1 cellular context compared by ENCODE assay signal in the genomic region with DNA sequence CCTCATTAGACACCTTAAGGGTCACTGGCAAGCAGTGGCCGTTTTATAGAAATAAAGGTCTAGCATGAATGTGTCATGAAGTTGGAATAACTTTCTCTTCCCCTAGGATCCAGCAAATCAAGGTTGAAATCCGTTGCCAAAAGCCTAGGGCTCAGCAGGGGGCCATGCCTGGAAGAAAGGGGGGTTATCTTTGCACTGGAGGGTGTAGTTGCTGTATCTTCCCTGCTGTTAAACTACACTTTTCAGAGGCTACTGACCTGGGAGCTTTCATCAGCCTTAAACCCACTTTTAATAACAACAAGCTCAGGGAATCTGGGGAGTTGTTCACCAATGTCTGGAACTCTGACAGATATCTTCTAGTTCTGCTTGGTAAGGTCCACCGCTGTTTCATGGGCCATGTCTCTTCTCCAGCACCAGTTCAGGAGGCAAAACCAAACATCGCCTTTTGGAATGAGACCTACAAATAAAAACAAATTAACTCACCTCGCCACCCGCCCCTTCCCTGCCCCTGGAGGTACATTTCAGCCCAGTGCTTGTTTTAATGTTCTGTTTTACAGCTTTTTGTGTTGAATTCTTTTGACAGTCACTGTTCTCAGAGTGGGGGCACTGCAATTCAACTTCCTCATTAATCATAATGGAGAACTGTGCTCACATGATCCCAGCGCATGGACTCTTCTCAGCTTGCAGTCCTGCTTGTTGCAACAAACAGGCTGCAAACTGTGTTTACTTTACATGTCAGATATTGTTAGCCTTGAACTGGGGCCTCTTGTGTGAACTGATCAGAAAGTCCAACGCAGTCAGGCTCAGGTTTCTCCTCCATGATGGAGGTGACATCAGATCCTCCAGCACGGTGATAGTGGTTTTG.
TF ChIP-seq lines count a peak whose summit lies in the region.

No MANE protein-coding gene starts in this region.

TF ChIP-seq in HepG2, 621 proteins besides CTCF, POLR2A, EP300 and RAD21 (continued from another document and continues in another):
- TF ChIP-seq NR2F6 (IDR thresholded peaks at IDR 0.05) (peak; percentile 54; the same call in 1 of the 2 replicates), NR2F6 (CRISPR knock-in tag; IDR thresholded peaks at IDR 0.05) (peak; percentile 68), ARNTL (CRISPR knock-in tag; IDR thresholded peaks at IDR 0.05) (peak; percentile 42; the same call in 1 of the 2 replicates), HOXA5 (CRISPR knock-in tag; IDR thresholded peaks at IDR 0.05) (peak; percentile 84; the same call in 1 of the 2 replicates), MED13 (CRISPR knock-in tag; IDR thresholded peaks at IDR 0.05) (no peak), MEIS1 (CRISPR knock-in tag; IDR thresholded peaks at IDR 0.05; ENCODE audit: borderline replicate concordance) (no peak), PCBP2 (optimal IDR thresholded peaks at IDR 0.05; ENCODE audit: low read depth, low read length, poor library complexity, severe bottlenecking) (no peak), PRPF4 (IDR thresholded peaks at IDR 0.05; ENCODE audit: low read depth, low read length, poor library complexity, severe bottlenecking) (no peak), TAF15 (IDR thresholded peaks at IDR 0.05; ENCODE audit: low read depth, low read length, poor library complexity, severe bottlenecking) (no peak), ATRX (CRISPR knock-in tag; IDR thresholded peaks at IDR 0.05; ENCODE audit: borderline replicate concordance) (no peak), KAT2B (IDR thresholded peaks at IDR 0.05; ENCODE audit: borderline replicate concordance, low read depth, low read length) (no peak), RNF2 (conservative IDR thresholded peaks at IDR 0.05; ENCODE audit: low read depth) (peak; percentile 65; the same call in 1 of the 2 replicates), SAFB2 (CRISPR knock-in tag; IDR thresholded peaks at IDR 0.05; ENCODE audit: borderline replicate concordance, low read depth) (no peak), MED8 (CRISPR knock-in tag; IDR thresholded peaks at IDR 0.05; ENCODE audit: insufficient replicate concordance) (no peak), ZNF772 (CRISPR knock-in tag; IDR thresholded peaks at IDR 0.05) (0 out of 2 replicates have a peak, but pooled peaks have one; percentile 25), ZNF556 (CRISPR knock-in tag; IDR thresholded peaks at IDR 0.05; ENCODE audit: borderline replicate concordance) (no peak), ZNF354B (CRISPR knock-in tag; IDR thresholded peaks at IDR 0.05) (no peak), ZBTB7B (CRISPR knock-in tag; IDR thresholded peaks at IDR 0.05) (no peak), NCOA1 (CRISPR knock-in tag; IDR thresholded peaks at IDR 0.05) (no peak), JUND (CRISPR knock-in tag; IDR thresholded peaks at IDR 0.05) (peak; percentile 62; the same call in 1 of the 2 replicates), NR2C2 (CRISPR knock-in tag; IDR thresholded peaks at IDR 0.05; ENCODE audit: borderline replicate concordance) (peak; percentile 89), ZNF264 (CRISPR knock-in tag; IDR thresholded peaks at IDR 0.05) (peak; percentile 36; the same call in 1 of the 2 replicates), HNRNPL (IDR thresholded peaks at IDR 0.05; ENCODE audit: low read depth, low read length) (no peak), ZNF496 (CRISPR knock-in tag; IDR thresholded peaks at IDR 0.05; ENCODE audit: insufficient replicate concordance) (no peak), ZNF136 (CRISPR knock-in tag; IDR thresholded peaks at IDR 0.05; ENCODE audit: low read depth) (no peak), ESRRA (CRISPR knock-in tag; IDR thresholded peaks at IDR 0.05; ENCODE audit: low read depth) (no peak), GLI4 (CRISPR knock-in tag; IDR thresholded peaks at IDR 0.05; ENCODE audit: borderline replicate concordance) (no peak), ZNF451 (CRISPR knock-in tag; IDR thresholded peaks at IDR 0.05) (no peak), RELA (CRISPR knock-in tag; IDR thresholded peaks at IDR 0.05) (no peak), IKZF1 (IDR thresholded peaks at IDR 0.05) (no peak), ZNF839 (CRISPR knock-in tag; IDR thresholded peaks at IDR 0.05; ENCODE audit: borderline replicate concordance) (no peak)
- TF ChIP-seq, protein P1, sequence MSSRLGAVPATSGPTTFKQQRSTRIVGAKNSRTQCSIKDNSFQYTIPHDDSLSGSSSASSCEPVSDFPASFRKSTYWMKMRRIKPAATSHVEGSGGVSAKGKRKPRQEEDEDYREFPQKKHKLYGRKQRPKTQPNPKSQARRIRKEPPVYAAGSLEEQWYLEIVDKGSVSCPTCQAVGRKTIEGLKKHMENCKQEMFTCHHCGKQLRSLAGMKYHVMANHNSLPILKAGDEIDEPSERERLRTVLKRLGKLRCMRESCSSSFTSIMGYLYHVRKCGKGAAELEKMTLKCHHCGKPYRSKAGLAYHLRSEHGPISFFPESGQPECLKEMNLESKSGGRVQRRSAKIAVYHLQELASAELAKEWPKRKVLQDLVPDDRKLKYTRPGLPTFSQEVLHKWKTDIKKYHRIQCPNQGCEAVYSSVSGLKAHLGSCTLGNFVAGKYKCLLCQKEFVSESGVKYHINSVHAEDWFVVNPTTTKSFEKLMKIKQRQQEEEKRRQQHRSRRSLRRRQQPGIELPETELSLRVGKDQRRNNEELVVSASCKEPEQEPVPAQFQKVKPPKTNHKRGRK (CRISPR knock-in tag; IDR thresholded peaks at IDR 0.05), result no peak
- TF ChIP-seq, protein P2, sequence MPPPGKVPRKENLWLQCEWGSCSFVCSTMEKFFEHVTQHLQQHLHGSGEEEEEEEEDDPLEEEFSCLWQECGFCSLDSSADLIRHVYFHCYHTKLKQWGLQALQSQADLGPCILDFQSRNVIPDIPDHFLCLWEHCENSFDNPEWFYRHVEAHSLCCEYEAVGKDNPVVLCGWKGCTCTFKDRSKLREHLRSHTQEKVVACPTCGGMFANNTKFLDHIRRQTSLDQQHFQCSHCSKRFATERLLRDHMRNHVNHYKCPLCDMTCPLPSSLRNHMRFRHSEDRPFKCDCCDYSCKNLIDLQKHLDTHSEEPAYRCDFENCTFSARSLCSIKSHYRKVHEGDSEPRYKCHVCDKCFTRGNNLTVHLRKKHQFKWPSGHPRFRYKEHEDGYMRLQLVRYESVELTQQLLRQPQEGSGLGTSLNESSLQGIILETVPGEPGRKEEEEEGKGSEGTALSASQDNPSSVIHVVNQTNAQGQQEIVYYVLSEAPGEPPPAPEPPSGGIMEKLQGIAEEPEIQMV (CRISPR knock-in tag; IDR thresholded peaks at IDR 0.05; ENCODE audit: low read depth), result no peak
- TF ChIP-seq, protein P3, sequence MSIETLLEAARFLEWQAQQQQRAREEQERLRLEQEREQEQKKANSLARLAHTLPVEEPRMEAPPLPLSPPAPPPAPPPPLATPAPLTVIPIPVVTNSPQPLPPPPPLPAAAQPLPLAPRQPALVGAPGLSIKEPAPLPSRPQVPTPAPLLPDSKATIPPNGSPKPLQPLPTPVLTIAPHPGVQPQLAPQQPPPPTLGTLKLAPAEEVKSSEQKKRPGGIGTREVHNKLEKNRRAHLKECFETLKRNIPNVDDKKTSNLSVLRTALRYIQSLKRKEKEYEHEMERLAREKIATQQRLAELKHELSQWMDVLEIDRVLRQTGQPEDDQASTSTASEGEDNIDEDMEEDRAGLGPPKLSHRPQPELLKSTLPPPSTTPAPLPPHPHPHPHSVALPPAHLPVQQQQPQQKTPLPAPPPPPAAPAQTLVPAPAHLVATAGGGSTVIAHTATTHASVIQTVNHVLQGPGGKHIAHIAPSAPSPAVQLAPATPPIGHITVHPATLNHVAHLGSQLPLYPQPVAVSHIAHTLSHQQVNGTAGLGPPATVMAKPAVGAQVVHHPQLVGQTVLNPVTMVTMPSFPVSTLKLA (IDR thresholded peaks at IDR 0.05), result no peak
- TF ChIP-seq, protein P4, sequence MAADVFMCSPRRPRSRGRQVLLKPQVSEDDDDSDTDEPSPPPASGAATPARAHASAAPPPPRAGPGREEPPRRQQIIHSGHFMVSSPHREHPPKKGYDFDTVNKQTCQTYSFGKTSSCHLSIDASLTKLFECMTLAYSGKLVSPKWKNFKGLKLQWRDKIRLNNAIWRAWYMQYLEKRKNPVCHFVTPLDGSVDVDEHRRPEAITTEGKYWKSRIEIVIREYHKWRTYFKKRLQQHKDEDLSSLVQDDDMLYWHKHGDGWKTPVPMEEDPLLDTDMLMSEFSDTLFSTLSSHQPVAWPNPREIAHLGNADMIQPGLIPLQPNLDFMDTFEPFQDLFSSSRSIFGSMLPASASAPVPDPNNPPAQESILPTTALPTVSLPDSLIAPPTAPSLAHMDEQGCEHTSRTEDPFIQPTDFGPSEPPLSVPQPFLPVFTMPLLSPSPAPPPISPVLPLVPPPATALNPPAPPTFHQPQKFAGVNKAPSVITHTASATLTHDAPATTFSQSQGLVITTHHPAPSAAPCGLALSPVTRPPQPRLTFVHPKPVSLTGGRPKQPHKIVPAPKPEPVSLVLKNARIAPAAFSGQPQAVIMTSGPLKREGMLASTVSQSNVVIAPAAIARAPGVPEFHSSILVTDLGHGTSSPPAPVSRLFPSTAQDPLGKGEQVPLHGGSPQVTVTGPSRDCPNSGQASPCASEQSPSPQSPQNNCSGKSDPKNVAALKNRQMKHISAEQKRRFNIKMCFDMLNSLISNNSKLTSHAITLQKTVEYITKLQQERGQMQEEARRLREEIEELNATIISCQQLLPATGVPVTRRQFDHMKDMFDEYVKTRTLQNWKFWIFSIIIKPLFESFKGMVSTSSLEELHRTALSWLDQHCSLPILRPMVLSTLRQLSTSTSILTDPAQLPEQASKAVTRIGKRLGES (CRISPR knock-in tag; IDR thresholded peaks at IDR 0.05; ENCODE audit: borderline replicate concordance), result no peak
- TF ChIP-seq, protein P5, sequence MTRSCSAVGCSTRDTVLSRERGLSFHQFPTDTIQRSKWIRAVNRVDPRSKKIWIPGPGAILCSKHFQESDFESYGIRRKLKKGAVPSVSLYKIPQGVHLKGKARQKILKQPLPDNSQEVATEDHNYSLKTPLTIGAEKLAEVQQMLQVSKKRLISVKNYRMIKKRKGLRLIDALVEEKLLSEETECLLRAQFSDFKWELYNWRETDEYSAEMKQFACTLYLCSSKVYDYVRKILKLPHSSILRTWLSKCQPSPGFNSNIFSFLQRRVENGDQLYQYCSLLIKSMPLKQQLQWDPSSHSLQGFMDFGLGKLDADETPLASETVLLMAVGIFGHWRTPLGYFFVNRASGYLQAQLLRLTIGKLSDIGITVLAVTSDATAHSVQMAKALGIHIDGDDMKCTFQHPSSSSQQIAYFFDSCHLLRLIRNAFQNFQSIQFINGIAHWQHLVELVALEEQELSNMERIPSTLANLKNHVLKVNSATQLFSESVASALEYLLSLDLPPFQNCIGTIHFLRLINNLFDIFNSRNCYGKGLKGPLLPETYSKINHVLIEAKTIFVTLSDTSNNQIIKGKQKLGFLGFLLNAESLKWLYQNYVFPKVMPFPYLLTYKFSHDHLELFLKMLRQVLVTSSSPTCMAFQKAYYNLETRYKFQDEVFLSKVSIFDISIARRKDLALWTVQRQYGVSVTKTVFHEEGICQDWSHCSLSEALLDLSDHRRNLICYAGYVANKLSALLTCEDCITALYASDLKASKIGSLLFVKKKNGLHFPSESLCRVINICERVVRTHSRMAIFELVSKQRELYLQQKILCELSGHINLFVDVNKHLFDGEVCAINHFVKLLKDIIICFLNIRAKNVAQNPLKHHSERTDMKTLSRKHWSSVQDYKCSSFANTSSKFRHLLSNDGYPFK (CRISPR knock-in tag; IDR thresholded peaks at IDR 0.05; ENCODE audit: borderline replicate concordance), result no peak
- TF ChIP-seq, protein P6, sequence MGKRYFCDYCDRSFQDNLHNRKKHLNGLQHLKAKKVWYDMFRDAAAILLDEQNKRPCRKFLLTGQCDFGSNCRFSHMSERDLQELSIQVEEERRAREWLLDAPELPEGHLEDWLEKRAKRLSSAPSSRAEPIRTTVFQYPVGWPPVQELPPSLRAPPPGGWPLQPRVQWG (CRISPR knock-in tag; IDR thresholded peaks at IDR 0.05; ENCODE audit: borderline replicate concordance, low read depth), result no peak
- TF ChIP-seq, protein P7, sequence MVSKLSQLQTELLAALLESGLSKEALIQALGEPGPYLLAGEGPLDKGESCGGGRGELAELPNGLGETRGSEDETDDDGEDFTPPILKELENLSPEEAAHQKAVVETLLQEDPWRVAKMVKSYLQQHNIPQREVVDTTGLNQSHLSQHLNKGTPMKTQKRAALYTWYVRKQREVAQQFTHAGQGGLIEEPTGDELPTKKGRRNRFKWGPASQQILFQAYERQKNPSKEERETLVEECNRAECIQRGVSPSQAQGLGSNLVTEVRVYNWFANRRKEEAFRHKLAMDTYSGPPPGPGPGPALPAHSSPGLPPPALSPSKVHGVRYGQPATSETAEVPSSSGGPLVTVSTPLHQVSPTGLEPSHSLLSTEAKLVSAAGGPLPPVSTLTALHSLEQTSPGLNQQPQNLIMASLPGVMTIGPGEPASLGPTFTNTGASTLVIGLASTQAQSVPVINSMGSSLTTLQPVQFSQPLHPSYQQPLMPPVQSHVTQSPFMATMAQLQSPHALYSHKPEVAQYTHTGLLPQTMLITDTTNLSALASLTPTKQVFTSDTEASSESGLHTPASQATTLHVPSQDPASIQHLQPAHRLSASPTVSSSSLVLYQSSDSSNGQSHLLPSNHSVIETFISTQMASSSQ (IDR thresholded peaks at IDR 0.05; ENCODE audit: low read depth), result no peak
- TF ChIP-seq, protein P7 (CRISPR knock-in tag; IDR thresholded peaks at IDR 0.05; ENCODE audit: borderline replicate concordance), result no peak
- TF ChIP-seq, protein P8, sequence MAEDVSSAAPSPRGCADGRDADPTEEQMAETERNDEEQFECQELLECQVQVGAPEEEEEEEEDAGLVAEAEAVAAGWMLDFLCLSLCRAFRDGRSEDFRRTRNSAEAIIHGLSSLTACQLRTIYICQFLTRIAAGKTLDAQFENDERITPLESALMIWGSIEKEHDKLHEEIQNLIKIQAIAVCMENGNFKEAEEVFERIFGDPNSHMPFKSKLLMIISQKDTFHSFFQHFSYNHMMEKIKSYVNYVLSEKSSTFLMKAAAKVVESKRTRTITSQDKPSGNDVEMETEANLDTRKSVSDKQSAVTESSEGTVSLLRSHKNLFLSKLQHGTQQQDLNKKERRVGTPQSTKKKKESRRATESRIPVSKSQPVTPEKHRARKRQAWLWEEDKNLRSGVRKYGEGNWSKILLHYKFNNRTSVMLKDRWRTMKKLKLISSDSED (CRISPR knock-in tag; IDR thresholded peaks at IDR 0.05), result no peak
- TF ChIP-seq, protein P9, sequence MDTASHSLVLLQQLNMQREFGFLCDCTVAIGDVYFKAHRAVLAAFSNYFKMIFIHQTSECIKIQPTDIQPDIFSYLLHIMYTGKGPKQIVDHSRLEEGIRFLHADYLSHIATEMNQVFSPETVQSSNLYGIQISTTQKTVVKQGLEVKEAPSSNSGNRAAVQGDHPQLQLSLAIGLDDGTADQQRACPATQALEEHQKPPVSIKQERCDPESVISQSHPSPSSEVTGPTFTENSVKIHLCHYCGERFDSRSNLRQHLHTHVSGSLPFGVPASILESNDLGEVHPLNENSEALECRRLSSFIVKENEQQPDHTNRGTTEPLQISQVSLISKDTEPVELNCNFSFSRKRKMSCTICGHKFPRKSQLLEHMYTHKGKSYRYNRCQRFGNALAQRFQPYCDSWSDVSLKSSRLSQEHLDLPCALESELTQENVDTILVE (CRISPR knock-in tag; IDR thresholded peaks at IDR 0.05), result no peak; the same call in 1 of the 2 replicates
